In the genomic region with DNA sequence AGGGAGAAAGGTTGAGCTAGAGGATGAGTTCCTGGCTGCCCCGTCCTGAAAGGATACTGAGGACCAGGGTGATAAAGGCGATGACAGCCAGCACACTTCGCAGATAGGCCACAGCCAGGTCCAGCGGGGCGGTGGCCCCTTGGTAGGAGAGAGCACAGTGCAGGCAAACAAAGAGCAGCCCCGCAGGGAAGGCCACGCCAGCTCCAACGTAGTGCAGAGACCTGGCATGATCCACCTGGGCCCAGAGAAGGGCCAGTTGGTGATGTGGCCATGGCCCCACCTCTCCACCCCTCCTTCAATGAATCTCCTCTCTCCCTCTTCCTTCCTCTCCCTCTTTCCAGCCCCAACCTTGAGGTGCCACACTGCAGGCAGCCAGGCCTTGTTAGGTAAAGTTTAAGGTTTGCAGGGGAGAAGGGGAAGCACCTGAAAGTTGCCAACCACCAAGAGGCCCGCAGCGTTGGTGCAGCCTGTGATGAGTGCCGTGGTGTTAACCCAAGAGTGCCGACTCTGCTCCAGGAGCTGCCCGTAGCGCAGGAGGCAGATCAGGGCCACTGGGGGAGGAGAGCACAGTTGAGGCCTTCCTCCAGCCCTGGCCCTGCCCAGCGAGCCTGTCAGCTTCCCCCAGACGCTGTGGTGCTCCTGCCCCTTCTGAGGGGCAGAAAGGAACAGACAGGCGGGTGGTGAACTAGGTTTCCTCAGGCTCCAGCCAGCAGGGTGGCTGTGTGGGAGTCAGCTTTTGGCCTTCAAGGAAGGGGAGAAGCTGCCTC, we compare ENCODE assay signal across 17 cellular contexts. TPM values are rescaled to one million over a fixed set of nuclear protein-coding genes. Genes with fewer than 3 reads are reported as not detected.
DNase-seq lines count a peak whose midpoint lies in the region; ATAC-seq, FAIRE-seq and TF ChIP-seq lines count a peak whose summit lies in the region.
"Had no signal": no experiment of that assay in that cellular context is flagged by ENCODE, and none has a peak within 500 bp of the region (broad histone marks: within the 10 kb centered on the region; RNA-seq: fewer than 3 reads in every experiment).

No MANE protein-coding gene starts in this region.

- no peak overlapping the region for H3K4me3 ChIP-seq in neural progenitor cell
- H3K4me3 ChIP-seq: adrenal gland, HAP-1, thyroid gland had no signal

- H3K9me3 ChIP-seq in neural progenitor cell (ENCODE audit: low read depth), result no peaks in the 10 kb centered on the region
- H3K9me3 ChIP-seq: adrenal gland, HAP-1, thyroid gland had no signal

- H3K27me3 ChIP-seq in neural progenitor cell, result no peaks in the 10 kb centered on the region
- H3K27me3 ChIP-seq: adrenal gland, thyroid gland had no signal

- H3K27ac ChIP-seq in neural progenitor cell, result no peak overlapping the region
- H3K27ac ChIP-seq: adrenal gland, thyroid gland had no signal

- peaks cover 13% of the 10 kb centered on the region for H3K36me3 Mint-ChIP-seq in activated CD8-positive, alpha-beta T cell treated with anti-CD3 and anti-CD28 coated beads for 36 hours (ENCODE audit: low read depth)
- H3K36me3 Mint-ChIP-seq in neural progenitor cell, result peaks cover 2% of the 10 kb centered on the region

- H3K27ac Mint-ChIP-seq in activated CD8-positive, alpha-beta T cell treated with anti-CD3 and anti-CD28 coated beads for 36 hours, result no peak overlapping the region
- H3K27ac Mint-ChIP-seq in neural progenitor cell, result no peak overlapping the region

- CTCF ChIA-PET in activated CD8-positive, alpha-beta T cell treated with anti-CD3 and anti-CD28 coated beads for 36 hours (lab: Charles Lee), result interaction anchor here (0.9 to 2.4 kb wide), 3 partner anchors 8 to 48 kb away, joined by 3 to 9 read pairs (median 3); no protein-coding TSS in a partner anchor

- peaks cover 41% of the 10 kb centered on the region for H3K4me1 Mint-ChIP-seq in activated CD8-positive, alpha-beta T cell treated with anti-CD3 and anti-CD28 coated beads for 36 hours (ENCODE audit: low read depth)
- H3K4me1 Mint-ChIP-seq in neural progenitor cell, result peaks cover 33% of the 10 kb centered on the region

- FAIRE-seq in GM12892 (lab: Jason Lieb, UNC), result no peak
- FAIRE-seq: small intestine had no signal

- TF ChIP-seq CTCF in activated CD8-positive, alpha-beta T cell treated with anti-CD3 and anti-CD28 coated beads for 36 hours (IDR thresholded peaks at IDR 0.05), result no peak
- TF ChIP-seq CTCF in neural progenitor cell (IDR thresholded peaks at IDR 0.05), result no peak

- no peak overlapping the region for H3K4me3 Mint-ChIP-seq in activated CD8-positive, alpha-beta T cell treated with anti-CD3 and anti-CD28 coated beads for 36 hours
- peak overlapping the region; percentile 30 for H3K4me3 Mint-ChIP-seq in neural progenitor cell

- no peak for ATAC-seq in activated CD8-positive, alpha-beta T cell treated with anti-CD3 and anti-CD28 coated beads for 36 hours
- no peak for ATAC-seq in HG02798 (IDR thresholded peaks at IDR 0.05; ENCODE audit: poor library complexity, unreplicated experiment)
- ATAC-seq in GM18498 (IDR thresholded peaks at IDR 0.05; ENCODE audit: unreplicated experiment), result no peak
- ATAC-seq: left colon had no signal

- intact Hi-C loops in activated CD8-positive, alpha-beta T cell treated with anti-CD3 and anti-CD28 coated beads for 36 hours (cut with micrococcal nuclease), result no loop called here

- H4K20me1 ChIP-seq in neural progenitor cell (ENCODE audit: low read depth), result peaks cover 18% of the 10 kb centered on the region

- no peaks in the 10 kb centered on the region for H3K27me3 Mint-ChIP-seq in activated CD8-positive, alpha-beta T cell treated with anti-CD3 and anti-CD28 coated beads for 36 hours
- H3K27me3 Mint-ChIP-seq in neural progenitor cell (ENCODE audit: insufficient read depth, low read depth), result peaks cover 9% of the 10 kb centered on the region

- H3F3A ChIP-seq in neural progenitor cell (ENCODE audit: low read depth), result peaks cover 14% of the 10 kb centered on the region

- POLR2A ChIA-PET in activated CD8-positive, alpha-beta T cell treated with anti-CD3 and anti-CD28 coated beads for 36 hours (lab: Charles Lee), result interaction anchor here (1.3 to 5.4 kb wide), 6 partner anchors 12 to 274 kb away, joined by 3 to 21 read pairs (median 10); a partner anchor contains a TSS

- no peak for DNase-seq in GM12892 (ENCODE audit: insufficient read length)
- peak; percentile 38 for DNase-seq in activated CD8-positive, alpha-beta T cell treated with anti-CD3 and anti-CD28 coated beads for 36 hours
- no peak for DNase-seq in neural progenitor cell (ENCODE audit: low spot score)
- no peak for DNase-seq in AG08396 (ENCODE audit: low spot score)
- DNase-seq: activated T-cell treated with anti-CD3 and anti-CD28 coated beads, Interleukin-2, amount 50 U/mL, for 48 hours; adrenal gland; AML-193; central memory CD4-positive, alpha-beta T cell; left colon; NCI-H1436 treated with DMSO at 0.1 percent for 48 hours; NCI-H226; RPMI8226; small intestine; thyroid gland had no signal

- no peak overlapping the region for H3K4me2 ChIP-seq in neural progenitor cell

- H3K79me2 ChIP-seq in neural progenitor cell (ENCODE audit: low read depth), result peaks cover 40% of the 10 kb centered on the region

- no peak overlapping the region for H3K9ac ChIP-seq in neural progenitor cell

- H3K9me3 Mint-ChIP-seq in activated CD8-positive, alpha-beta T cell treated with anti-CD3 and anti-CD28 coated beads for 36 hours, result no peaks in the 10 kb centered on the region
- no peaks in the 10 kb centered on the region for H3K9me3 Mint-ChIP-seq in neural progenitor cell

- TF ChIP-seq POLR2A in GM12892 (IDR thresholded peaks at IDR 0.05; ENCODE audit: low read depth, low read length), result 0 out of 2 replicates have a peak, but pooled peaks have one; percentile 17

- no peak overlapping the region for H2AFZ ChIP-seq in neural progenitor cell (replicated peaks)

- H3K4me1 ChIP-seq in neural progenitor cell, result peaks cover 9% of the 10 kb centered on the region

- no peaks in the 10 kb centered on the region for H3K36me3 ChIP-seq in neural progenitor cell

RNA-seq across cellular contexts. Expression of a gene that starts 2.8 kb away (rescaled TPM):
- polyA plus RNA-seq in GM12892 (2012; ENCODE audit: missing spikeins), result 4.4 TPM
- total RNA-seq in activated CD8-positive, alpha-beta T cell treated with anti-CD3 and anti-CD28 coated beads for 36 hours, result 1 to 10 TPM; 1.0 to 1.2 TPM
- total RNA-seq in neural progenitor cell (ENCODE audit: low replicate concordance), result 7.2 and 12.5 TPM in 2 replicates

RNA-seq across cellular contexts. Expression of a gene that starts 4.1 kb away (rescaled TPM):
- polyA plus RNA-seq in GM12892 (2012; ENCODE audit: missing spikeins), result 252 TPM
- total RNA-seq in activated CD8-positive, alpha-beta T cell treated with anti-CD3 and anti-CD28 coated beads for 36 hours, result 100 to 1,000 TPM; 112 to 117 TPM
- 81.3 and 113 TPM in 2 replicates for total RNA-seq in neural progenitor cell (ENCODE audit: low replicate concordance)

RNA-seq across cellular contexts. Expression of a gene that starts 12.2 kb away (rescaled TPM):
- polyA plus RNA-seq in GM12892 (2012; ENCODE audit: missing spikeins), result 18.2 TPM
- 10 to 100 TPM; 25.4 to 29.1 TPM for total RNA-seq in activated CD8-positive, alpha-beta T cell treated with anti-CD3 and anti-CD28 coated beads for 36 hours
- 31.1 and 47.6 TPM in 2 replicates for total RNA-seq in neural progenitor cell (ENCODE audit: low replicate concordance)

RNA-seq across cellular contexts. Expression of a gene that starts 15.4 kb away (rescaled TPM):
- 56.4 TPM for polyA plus RNA-seq in GM12892 (2012; ENCODE audit: missing spikeins)
- 10 to 100 TPM; 28.0 to 29.4 TPM for total RNA-seq in activated CD8-positive, alpha-beta T cell treated with anti-CD3 and anti-CD28 coated beads for 36 hours
- not detected in 2 replicates for total RNA-seq in neural progenitor cell (ENCODE audit: low replicate concordance)

RNA-seq across cellular contexts. Expression of a gene that starts 16.3 kb away (rescaled TPM):
- 39.9 TPM for polyA plus RNA-seq in GM12892 (2012; ENCODE audit: missing spikeins)
- 10 to 100 TPM; 86.0 to 86.8 TPM for total RNA-seq in activated CD8-positive, alpha-beta T cell treated with anti-CD3 and anti-CD28 coated beads for 36 hours
- total RNA-seq in neural progenitor cell (ENCODE audit: low replicate concordance), result 85.3 and 87.3 TPM in 2 replicates
